14 cellular contexts compared by ENCODE assay signal in genomic region chr18:34767601-34768027, GRCh38. TPM values are rescaled to one million over a fixed set of nuclear protein-coding genes. Genes with fewer than 3 reads are reported as not detected.
A peak's percentile ranks its signal among the peaks of the same experiment; 100 is the strongest.
DNase-seq lines count a peak whose midpoint lies in the region; ATAC-seq, FAIRE-seq and TF ChIP-seq lines count a peak whose summit lies in the region.
"Had no signal": no experiment of that assay in that cellular context is flagged by ENCODE, and none has a peak within 500 bp of the region (broad histone marks: within the 10 kb centered on the region; RNA-seq: fewer than 3 reads in every experiment).

No MANE protein-coding gene starts in this region.

- FAIRE-seq in kidney (lab: Jason Lieb, UNC): no peak
- FAIRE-seq: D721Med, endometrium had no signal

- H3K4me3 ChIP-seq in astrocyte of the cerebellum (ENCODE audit: low read depth, low read length): no peak overlapping the region
- no peak overlapping the region for H3K4me3 ChIP-seq in kidney (ENCODE audit: low read length in 2 of 2)
- H3K4me3 ChIP-seq: prostate gland had no signal

- no peaks in the 10 kb centered on the region for H3K4me1 ChIP-seq in kidney (ENCODE audit: control insufficient read depth in 1 of 2, insufficient read depth in 1 of 2, low read depth in 1 of 2, low read length in 2 of 2)
- H3K4me1 ChIP-seq: prostate gland had no signal

- TF ChIP-seq CTCF in astrocyte of the cerebellum (IDR thresholded peaks at IDR 0.05; ENCODE audit: low read depth, low read length, missing control alignments): no peak
- TF ChIP-seq CTCF in kidney (IDR thresholded peaks at IDR 0.05; ENCODE audit: borderline replicate concordance, extremely low read depth, insufficient read depth): no peak

- in situ Hi-C loops in astrocyte of the cerebellum (cut with HindIII; ENCODE audit: low sequenced_read_pairs): no loop called here

- H3K27ac ChIP-seq in kidney (ENCODE audit: low read depth in 2 of 2, low read length in 2 of 2): no peak overlapping the region
- H3K27ac ChIP-seq: prostate gland had no signal

- H3K36me3 ChIP-seq in kidney (ENCODE audit: control insufficient read depth in 1 of 2, insufficient read depth in 2 of 2, low read length in 2 of 2): no peaks in the 10 kb centered on the region
- H3K36me3 ChIP-seq: prostate gland had no signal

- no peak overlapping the region for H3K9ac ChIP-seq in kidney (ENCODE audit: low read length in 2 of 2)

- intact Hi-C loops in kidney (cut with DNase I): no loop called here

- no peaks in the 10 kb centered on the region for H3K9me3 ChIP-seq in kidney (ENCODE audit: control insufficient read depth in 1 of 2, low read length in 2 of 2)
- H3K9me3 ChIP-seq: prostate gland had no signal

- DNase-seq in EL (peak; percentile 88), astrocyte of the cerebellum (ENCODE audit: low read depth) (peak; percentile 45), lung microvascular endothelial cell (ENCODE audit: low read depth in 2 of 2) (peak; percentile 22 to 33), NCI-H187 (lab: John Stamatoyannopoulos, UW) (no peak), NCI-H1694 treated with DMSO at 0.1 percent for 48 hours (lab: John Stamatoyannopoulos, UW) (no peak), AML-193 (lab: John Stamatoyannopoulos, UW) (no peak), kidney (no peak)
- DNase-seq: activated CD4-positive, alpha-beta T cell treated with anti-CD3 and anti-CD28 coated beads for 4 hours; H9; Right ventricle myocardium superior had no signal

- peak; percentile 50 for ATAC-seq in HG02759 (IDR thresholded peaks at IDR 0.05; ENCODE audit: unreplicated experiment)

RNA-seq across cellular contexts. Expression of gene DTNA, which starts 57.5 kb away (rescaled TPM):
- total RNA-seq in lung microvascular endothelial cell (0.40 and 0.44 TPM in 2 replicates), kidney (22.3 TPM)
- 6.2 TPM for polyA plus RNA-seq in kidney (ENCODE audit: insufficient read depth, low read depth, low replicate concordance)

Comparison
In these comparisons a context has a peak if more than half of its experiments do, and no peak if none do; other contexts are left out.
1. DNase-seq: peak in EL (single experiment), astrocyte of the cerebellum (single experiment) and lung microvascular endothelial cell (2 of 2); none in NCI-H187 (0 of 2), NCI-H1694 treated with DMSO at 0.1 percent for 48 hours (single experiment), AML-193 (0 of 2) and kidney (single experiment).
2. RNA of gene DTNA, which starts 57.5 kb away (total RNA-seq): 22.3 TPM in kidney (single experiment); 0.40 to 0.44 TPM in lung microvascular endothelial cell; every median in the first group is over 10 times any median in the second.